Comparison of ENCODE assay signal across 8 cellular contexts in the genomic region with DNA sequence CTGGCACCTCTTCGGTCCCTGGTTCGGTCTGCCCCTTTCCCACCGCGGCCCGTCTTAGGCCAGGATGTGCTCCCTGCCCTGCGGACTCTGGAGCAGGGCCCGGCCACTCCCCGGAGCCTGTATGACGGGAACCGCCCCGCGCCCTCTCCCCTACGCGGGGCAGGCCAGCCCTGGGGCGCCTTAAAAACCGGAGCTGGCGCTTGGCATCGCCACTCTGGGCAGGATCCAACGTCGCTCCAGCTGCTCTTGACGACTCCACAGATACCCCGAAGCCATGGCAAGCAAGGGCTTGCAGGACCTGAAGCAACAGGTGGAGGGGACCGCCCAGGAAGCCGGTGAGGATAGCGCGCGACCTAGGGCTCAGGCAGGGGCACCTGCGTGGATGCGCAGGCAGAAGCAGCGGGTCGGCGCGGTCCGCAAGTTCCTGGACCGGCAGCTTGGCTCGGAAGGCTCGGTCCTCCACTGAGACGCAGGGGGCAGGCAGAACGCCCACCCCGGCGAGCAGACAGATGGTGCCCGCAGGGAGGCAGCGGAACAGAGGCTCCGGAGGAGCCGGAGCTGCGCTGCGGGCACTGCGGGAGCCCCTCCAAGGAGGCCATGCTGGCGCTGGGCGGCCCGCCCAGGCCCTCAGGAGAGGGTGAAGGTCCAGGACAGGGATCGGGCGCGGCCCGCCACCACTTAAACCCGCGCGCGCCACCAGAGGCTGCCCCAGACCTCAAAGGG. TPM values are rescaled to one million over a fixed set of nuclear protein-coding genes. Genes with fewer than 3 reads are reported as not detected.
DNase-seq lines count a peak whose midpoint lies in the region; ATAC-seq and TF ChIP-seq lines count a peak whose summit lies in the region.

A gene (plus strand): TSS at position 212 of the 723 bp plus-strand sequence. CDS start 63 bp downstream, at position 275.

- no peaks in the 10 kb centered on the region for H3K36me3 Mint-ChIP-seq in neural progenitor cell

- H4K20me1 ChIP-seq in BLaER1 treated with 17β-estradiol and CSF1 and Interleukin-3, amounts not matched to agents 10 nM and 100 nM = no peaks in the 10 kb centered on the region
- H4K20me1 ChIP-seq in neural progenitor cell (ENCODE audit: low read depth) = no peaks in the 10 kb centered on the region

- DNase-seq in NCI-H2171 treated with DMSO at 0.1 percent for 48 hours (lab: John Stamatoyannopoulos, UW) = peak; percentile 74
- no peak for DNase-seq in epithelial cell of prostate (ENCODE audit: low read depth, low spot score)
- DNase-seq in neural progenitor cell (ENCODE audit: low spot score) = no peak
- DNase-seq in hypothalamus (lab: John Stamatoyannopoulos, UW) = no peak
- no peak for DNase-seq in SIG-M5 treated with dmso at 0.1 percent for 504 hours (lab: John Stamatoyannopoulos, UW; ENCODE audit: unreplicated experiment)
- no peak for DNase-seq in nucleus accumbens (lab: John Stamatoyannopoulos, UW)

- H2AFZ ChIP-seq in neural progenitor cell (replicated peaks) = no peak within 1 kb of the TSS

- H3K4me1 ChIP-seq in BLaER1 treated with 17β-estradiol and CSF1 and Interleukin-3, amounts not matched to agents 10 nM and 100 nM = peaks cover 29 to 77% (median 49%) of the 10 kb centered on the region in 10 experiments
- H3K4me1 ChIP-seq in neural progenitor cell = peaks cover 35% of the 10 kb centered on the region

- H3K79me2 ChIP-seq in neural progenitor cell (ENCODE audit: low read depth) = no peaks in the 10 kb centered on the region

- H3K9ac ChIP-seq in BLaER1 treated with 17β-estradiol and CSF1 and Interleukin-3, amounts not matched to agents 10 nM and 100 nM = no peak within 1 kb of the TSS
- no peak within 1 kb of the TSS for H3K9ac ChIP-seq in neural progenitor cell

- peaks cover 38% of the 10 kb centered on the region for H3K4me1 Mint-ChIP-seq in neural progenitor cell

- no peak within 1 kb of the TSS for H3K4me3 ChIP-seq in BLaER1 treated with 17β-estradiol and CSF1 and Interleukin-3, amounts not matched to agents 10 nM and 100 nM
- no peak within 1 kb of the TSS for H3K4me3 ChIP-seq in neural progenitor cell

- ATAC-seq in GM18870 (IDR thresholded peaks at IDR 0.05; ENCODE audit: unreplicated experiment) = no peak

- H3K27ac Mint-ChIP-seq in neural progenitor cell = peak within 1 kb of the TSS; percentile 50

- H3K36me3 ChIP-seq in BLaER1 treated with 17β-estradiol and CSF1 and Interleukin-3, amounts not matched to agents 10 nM and 100 nM = no peaks in the 10 kb centered on the region
- no peaks in the 10 kb centered on the region for H3K36me3 ChIP-seq in neural progenitor cell

- H3F3A ChIP-seq in neural progenitor cell (ENCODE audit: low read depth) = peaks cover 32% of the 10 kb centered on the region

- no peak for TF ChIP-seq CTCF in neural progenitor cell (IDR thresholded peaks at IDR 0.05)

- no peaks in the 10 kb centered on the region for H3K9me3 Mint-ChIP-seq in neural progenitor cell

- H3K27me3 ChIP-seq in BLaER1 treated with 17β-estradiol and CSF1 and Interleukin-3, amounts not matched to agents 10 nM and 100 nM = peaks cover 23 to 48% (median 45%) of the 10 kb centered on the region in 11 experiments
- peaks cover 28% of the 10 kb centered on the region for H3K27me3 ChIP-seq in neural progenitor cell

- peak within 1 kb of the TSS in 6 of 11 experiments; percentile 3 to 95 (median 73); a peak in 6 of 22 replicates for H3K4me2 ChIP-seq in BLaER1 treated with 17β-estradiol and CSF1 and Interleukin-3, amounts not matched to agents 10 nM and 100 nM
- peak within 1 kb of the TSS; percentile 79 for H3K4me2 ChIP-seq in neural progenitor cell

- peaks cover 0 to 8% (median 0%) of the 10 kb centered on the region in 11 experiments; a peak in 2 of 22 replicates for H3K9me3 ChIP-seq in BLaER1 treated with 17β-estradiol and CSF1 and Interleukin-3, amounts not matched to agents 10 nM and 100 nM (replicated peaks in 1 of 11)
- no peaks in the 10 kb centered on the region for H3K9me3 ChIP-seq in neural progenitor cell (ENCODE audit: low read depth)

- H3K27me3 Mint-ChIP-seq in neural progenitor cell (ENCODE audit: insufficient read depth, low read depth) = peaks cover 17% of the 10 kb centered on the region

- no peak within 1 kb of the TSS for H3K27ac ChIP-seq in BLaER1 treated with 17β-estradiol and CSF1 and Interleukin-3, amounts not matched to agents 10 nM and 100 nM
- peak within 1 kb of the TSS; percentile 97 for H3K27ac ChIP-seq in epithelial cell of prostate
- H3K27ac ChIP-seq in neural progenitor cell = no peak within 1 kb of the TSS

- H3K4me3 Mint-ChIP-seq in neural progenitor cell = no peak within 1 kb of the TSS

RNA-seq across cellular contexts. Expression of the gene that starts here (rescaled TPM):
- total RNA-seq in neural progenitor cell (ENCODE audit: low replicate concordance) = not detected in 2 replicates
